In genomic region chr11:1289211-1289935, GRCh38 we compare ENCODE assay signal across 16 cellular contexts.
"Had no signal": no experiment of that assay in that cellular context is flagged by ENCODE, and none has a peak within 500 bp of the region (broad histone marks: within the 10 kb centered on the region; RNA-seq: fewer than 3 reads in every experiment).

No MANE protein-coding gene starts in this region.

- H3K4me1 ChIP-seq: thyroid gland had no signal

- H3K9me3 ChIP-seq: thyroid gland had no signal

- ATAC-seq: activated CD8-positive, alpha-beta T cell treated with anti-CD3 and anti-CD28 coated beads, Interleukin-2, amount 10 ng/mL, durations not matched to agents 7 days and 5 days; stimulated activated naive CD8-positive, alpha-beta T cell treated with anti-CD3 and anti-CD28 coated beads, Interleukin-15, Interleukin-2, amounts not matched to agents 100 U/mL and 50 U/mL, for 24 hours had no signal

- DNase-seq: activated CD4-positive, alpha-beta T cell treated with anti-CD3 and anti-CD28 coated beads for 1 hour; activated CD4-positive, alpha-beta T cell treated with anti-CD3 and anti-CD28 coated beads, Interleukin-2, amount 50 U/mL, for 1 hour; activated CD8-positive, alpha-beta T cell treated with anti-CD3 and anti-CD28 coated beads, Interleukin-2, amount 10 ng/mL, durations not matched to agents 7 days and 5 days; activated naive CD4-positive, alpha-beta T cell; amniotic stem cell; cerebellar nuclear complex; effector CD4-positive, alpha-beta T cell; foreskin fibroblast; mesenchymal stem cell; occipital lobe; retina; stimulated activated CD4-positive, alpha-beta T cell treated with anti-CD3 and anti-CD28 coated beads, Interleukin-12 subunit alpha, Interleukin-12 subunit beta, amount 100 ng/mL, for 4 hours; stimulated activated CD4-positive, alpha-beta T cell treated with anti-CD3 and anti-CD28 coated beads, Interleukin-4, amount 100 ng/mL, for 4 hours; stimulated activated naive CD8-positive, alpha-beta T cell treated with anti-CD3 and anti-CD28 coated beads, Interleukin-15, Interleukin-2, amounts not matched to agents 100 U/mL and 50 U/mL, for 24 hours; T-helper 9 cell; thyroid gland had no signal

- H3K4me3 ChIP-seq: thyroid gland had no signal

- H3K27ac ChIP-seq: thyroid gland had no signal

- H3K27me3 ChIP-seq: thyroid gland had no signal
